In the genomic region with DNA sequence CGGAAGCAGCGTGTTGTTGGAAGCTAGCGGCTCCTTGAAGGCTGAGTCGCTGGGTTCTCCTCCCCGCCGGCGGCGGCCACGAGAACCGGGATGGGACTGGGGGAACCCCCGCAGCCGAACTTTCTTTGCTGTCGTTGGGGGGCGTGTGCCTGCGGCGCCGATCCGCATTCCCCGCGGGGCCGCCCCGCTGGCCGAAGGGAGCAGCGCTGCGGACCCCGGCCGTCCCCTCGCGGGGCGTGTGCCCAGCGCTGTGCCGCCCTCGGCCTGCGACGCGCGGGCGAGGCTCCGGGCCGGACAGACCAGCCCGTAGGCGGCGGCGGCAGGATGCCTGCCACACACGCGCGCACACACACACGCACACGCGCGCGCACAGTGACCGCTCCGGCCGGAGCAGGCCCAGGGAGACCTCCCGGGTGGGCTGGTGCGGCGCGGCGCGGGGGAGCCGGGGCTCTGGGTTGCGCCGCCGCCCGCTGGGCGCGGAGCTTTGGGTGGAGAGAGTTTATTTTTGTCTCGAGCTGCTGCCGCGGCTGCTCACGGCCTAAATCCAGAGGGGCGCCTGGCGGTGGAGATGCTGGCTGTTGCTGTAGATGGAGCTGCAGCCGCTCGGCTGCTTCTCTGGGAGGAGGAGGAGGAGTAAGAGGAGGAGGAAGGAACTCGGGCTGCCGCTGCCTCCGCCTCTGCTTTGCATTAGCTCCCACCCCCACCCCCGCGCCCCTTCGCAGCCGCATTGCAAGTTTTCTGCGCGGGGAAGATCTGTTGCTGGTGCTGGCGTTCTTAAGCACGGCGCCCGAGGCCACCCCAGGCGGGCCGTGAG, we compare ENCODE assay signal across 8 cellular contexts.
A peak's percentile ranks its signal among the peaks of the same experiment; 100 is the strongest.
DNase-seq lines count a peak whose midpoint lies in the region; ATAC-seq, FAIRE-seq and TF ChIP-seq lines count a peak whose summit lies in the region.

A gene with protein sequence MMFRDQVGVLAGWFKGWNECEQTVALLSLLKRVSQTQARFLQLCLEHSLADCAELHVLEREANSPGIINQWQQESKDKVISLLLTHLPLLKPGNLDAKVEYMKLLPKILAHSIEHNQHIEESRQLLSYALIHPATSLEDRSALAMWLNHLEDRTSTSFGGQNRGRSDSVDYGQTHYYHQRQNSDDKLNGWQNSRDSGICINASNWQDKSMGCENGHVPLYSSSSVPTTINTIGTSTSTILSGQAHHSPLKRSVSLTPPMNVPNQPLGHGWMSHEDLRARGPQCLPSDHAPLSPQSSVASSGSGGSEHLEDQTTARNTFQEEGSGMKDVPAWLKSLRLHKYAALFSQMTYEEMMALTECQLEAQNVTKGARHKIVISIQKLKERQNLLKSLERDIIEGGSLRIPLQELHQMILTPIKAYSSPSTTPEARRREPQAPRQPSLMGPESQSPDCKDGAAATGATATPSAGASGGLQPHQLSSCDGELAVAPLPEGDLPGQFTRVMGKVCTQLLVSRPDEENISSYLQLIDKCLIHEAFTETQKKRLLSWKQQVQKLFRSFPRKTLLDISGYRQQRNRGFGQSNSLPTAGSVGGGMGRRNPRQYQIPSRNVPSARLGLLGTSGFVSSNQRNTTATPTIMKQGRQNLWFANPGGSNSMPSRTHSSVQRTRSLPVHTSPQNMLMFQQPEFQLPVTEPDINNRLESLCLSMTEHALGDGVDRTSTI (plus strand): TSS at position 719 of the 814 bp plus-strand sequence. CDS start 789 bp downstream, outside the sequence.

- H3K9me3 Mint-ChIP-seq in dendritic cell treated with granulocyte-macrophage colony-stimulating factor and Interleukin-4, amounts not matched to agents 40 ng/mL and 50 ng/mL, for 4 days = no peaks in the 10 kb centered on the region

- peaks cover 22% of the 10 kb centered on the region for H3K4me1 Mint-ChIP-seq in dendritic cell treated with granulocyte-macrophage colony-stimulating factor and Interleukin-4, amounts not matched to agents 40 ng/mL and 50 ng/mL, for 4 days (ENCODE audit: low read depth)

- peak; percentile 19; the same call in 1 of the 2 replicates for TF ChIP-seq CTCF in 22Rv1 (IDR thresholded peaks at IDR 0.05)

- H3K36me3 Mint-ChIP-seq in dendritic cell treated with granulocyte-macrophage colony-stimulating factor and Interleukin-4, amounts not matched to agents 40 ng/mL and 50 ng/mL, for 4 days (ENCODE audit: low read depth) = no peaks in the 10 kb centered on the region

- no peak for DNase-seq in GM18507 (ENCODE audit: extremely low spot score, insufficient read length, low read depth)
- DNase-seq in NCI-H2196 treated with DMSO at 0.1 percent for 48 hours (lab: John Stamatoyannopoulos, UW; ENCODE audit: unreplicated experiment) = peak; percentile 11
- peak; percentile 60 for DNase-seq in activated CD4-positive, alpha-beta T cell treated with anti-CD3 and anti-CD28 coated beads, Interleukin-2, amount 50 U/mL, for 1 hour
- DNase-seq in left kidney (ENCODE audit: low read depth, low spot score) = peak; percentile 90
- DNase-seq in stimulated activated CD4-positive, alpha-beta T cell treated with anti-CD3 and anti-CD28 coated beads, Interleukin-2, amount 100 ng/mL, for 4 hours (ENCODE audit: low read depth) = peak; percentile 66

- ATAC-seq in HG02973 (IDR thresholded peaks at IDR 0.05; ENCODE audit: unreplicated experiment) = peak; percentile 23

- peak within 1 kb of the TSS; percentile 84 for H3K27ac ChIP-seq in 22Rv1

- peaks cover 48% of the 10 kb centered on the region for H3K27me3 Mint-ChIP-seq in dendritic cell treated with granulocyte-macrophage colony-stimulating factor and Interleukin-4, amounts not matched to agents 40 ng/mL and 50 ng/mL, for 4 days

- H3K27ac Mint-ChIP-seq in dendritic cell treated with granulocyte-macrophage colony-stimulating factor and Interleukin-4, amounts not matched to agents 40 ng/mL and 50 ng/mL, for 4 days = peak within 1 kb of the TSS; percentile 83

- intact Hi-C loops in dendritic cell treated with granulocyte-macrophage colony-stimulating factor and Interleukin-4, amounts not matched to agents 40 ng/mL and 50 ng/mL, for 4 days (cut with micrococcal nuclease) = loop anchor here (5.0 kb wide), 1 partner anchor 76 kb away; no protein-coding TSS in a partner anchor

- peak within 1 kb of the TSS; percentile 91 for H3K4me3 Mint-ChIP-seq in dendritic cell treated with granulocyte-macrophage colony-stimulating factor and Interleukin-4, amounts not matched to agents 40 ng/mL and 50 ng/mL, for 4 days

- peak; percentile 73 for FAIRE-seq in GM18507 (lab: Jason Lieb, UNC)
